ENCODE assay signal across 28 cellular contexts in the genomic region with DNA sequence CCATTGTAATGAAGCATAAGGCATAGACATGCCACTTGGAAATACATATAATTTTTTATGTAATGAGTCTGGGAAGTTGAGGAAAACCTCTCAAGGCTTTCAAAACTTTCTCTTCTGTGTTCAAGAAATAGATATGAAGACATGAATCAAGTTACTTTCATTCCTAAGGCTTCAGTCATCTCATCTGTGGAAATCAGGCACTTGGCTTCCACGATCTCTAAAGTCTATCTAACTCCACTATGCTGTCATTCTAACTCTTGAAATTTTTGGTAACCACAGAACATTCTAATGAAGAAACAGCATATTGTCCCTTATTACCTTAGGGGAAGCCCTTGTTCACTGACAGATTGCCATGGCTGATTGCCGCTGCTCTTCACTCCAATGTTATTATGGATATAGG.
"Had no signal": no experiment of that assay in that cellular context is flagged by ENCODE, and none has a peak within 500 bp of the region (broad histone marks: within the 10 kb centered on the region; RNA-seq: fewer than 3 reads in every experiment).

No MANE protein-coding gene starts in this region.

- H3K27ac ChIP-seq: body of pancreas, breast epithelium, cardiac muscle cell, epithelial cell of prostate, esophagus squamous epithelium had no signal

- DNase-seq: activated CD4-positive, alpha-beta memory T cell treated with anti-CD3 and anti-CD28 coated beads for 36 hours; activated CD4-positive, alpha-beta T cell treated with anti-CD3 and anti-CD28 coated beads for 36 hours; activated CD4-positive, alpha-beta T cell treated with anti-CD3 and anti-CD28 coated beads, Interleukin-2, amount 10 ng/mL, durations not matched to agents 24 days and 14 days; activated CD4-positive, CD25-positive, alpha-beta regulatory T cell; activated CD4-positive, CD25-positive, alpha-beta regulatory T cell treated with anti-CD3 and anti-CD28 coated beads, Interleukin-2, amount 50 U/mL, for 72 hours; activated CD8-positive, alpha-beta memory T cell treated with anti-CD3 and anti-CD28 coated beads, Interleukin-2, amount 50 U/mL, for 48 hours; activated CD8-positive, alpha-beta T cell treated with anti-CD3 and anti-CD28 coated beads, Interleukin-2, amount 10 ng/mL, durations not matched to agents 7 days and 5 days; activated gamma-delta T cell; activated naive CD4-positive, alpha-beta T cell; activated naive CD4-positive, alpha-beta T cell treated with anti-CD3 and anti-CD28 coated beads, Interleukin-2, amount 10 ng/mL, durations not matched to agents 7 days and 5 days; activated naive CD8-positive, alpha-beta T cell treated with anti-CD3 and anti-CD28 coated beads, Interleukin-2, amount 10 ng/mL, durations not matched to agents 7 days and 5 days; activated T-cell treated with anti-CD3 and anti-CD28 coated beads for 4 hours; activated T-cell treated with anti-CD3 and anti-CD28 coated beads, Interleukin-2, amount 50 U/mL, for 24 hours; activated T-cell treated with anti-CD3 and anti-CD28 coated beads, Interleukin-2, amount 50 U/mL, for 72 hours; amniotic stem cell; anterior cingulate cortex; body of pancreas; cortex of kidney; effector CD8-positive, alpha-beta T cell; esophagus squamous epithelium; foreskin fibroblast; head of caudate nucleus; T-helper 2 cell had no signal

- H3K36me3 ChIP-seq: breast epithelium, cardiac muscle cell, esophagus squamous epithelium had no signal

- H3K9me3 Mint-ChIP-seq: activated CD4-positive, alpha-beta T cell treated with anti-CD3 and anti-CD28 coated beads, Interleukin-2, amount 10 ng/mL, durations not matched to agents 24 days and 14 days had no signal

- ATAC-seq: activated CD4-positive, alpha-beta T cell treated with anti-CD3 and anti-CD28 coated beads for 36 hours; activated CD8-positive, alpha-beta T cell treated with anti-CD3 and anti-CD28 coated beads, Interleukin-2, amount 10 ng/mL, durations not matched to agents 7 days and 5 days; activated naive CD4-positive, alpha-beta T cell treated with anti-CD3 and anti-CD28 coated beads, Interleukin-2, amount 50 U/mL, for 72 hours; activated T-cell treated with anti-CD3 and anti-CD28 coated beads, Interleukin-2, amount 50 U/mL, for 72 hours; body of pancreas had no signal

- H3K27me3 ChIP-seq: body of pancreas, breast epithelium, cardiac muscle cell, esophagus squamous epithelium had no signal

- H3K36me3 Mint-ChIP-seq: activated CD4-positive, alpha-beta memory T cell treated with anti-CD3 and anti-CD28 coated beads for 36 hours; activated naive CD4-positive, alpha-beta T cell treated with anti-CD3 and anti-CD28 coated beads, Interleukin-2, amount 10 ng/mL, durations not matched to agents 7 days and 5 days; activated naive CD4-positive, alpha-beta T cell treated with anti-CD3 and anti-CD28 coated beads, Interleukin-2, amount 50 U/mL, for 72 hours; activated naive CD8-positive, alpha-beta T cell treated with anti-CD3 and anti-CD28 coated beads, Interleukin-2, amount 10 ng/mL, durations not matched to agents 7 days and 5 days had no signal

- H3K4me1 Mint-ChIP-seq: activated CD4-positive, alpha-beta T cell treated with anti-CD3 and anti-CD28 coated beads for 36 hours; activated CD4-positive, alpha-beta T cell treated with anti-CD3 and anti-CD28 coated beads, Interleukin-2, amount 10 ng/mL, durations not matched to agents 24 days and 14 days; activated naive CD4-positive, alpha-beta T cell treated with anti-CD3 and anti-CD28 coated beads, Interleukin-2, amount 10 ng/mL, durations not matched to agents 7 days and 5 days; activated naive CD8-positive, alpha-beta T cell treated with anti-CD3 and anti-CD28 coated beads, Interleukin-2, amount 10 ng/mL, durations not matched to agents 7 days and 5 days; central memory CD8-positive, alpha-beta T cell had no signal

- H3K4me3 Mint-ChIP-seq: activated CD4-positive, alpha-beta memory T cell treated with anti-CD3 and anti-CD28 coated beads for 36 hours; activated CD4-positive, alpha-beta T cell treated with anti-CD3 and anti-CD28 coated beads for 36 hours; activated CD4-positive, alpha-beta T cell treated with anti-CD3 and anti-CD28 coated beads, Interleukin-2, amount 10 ng/mL, durations not matched to agents 24 days and 14 days; activated CD8-positive, alpha-beta T cell treated with anti-CD3 and anti-CD28 coated beads, Interleukin-2, amount 10 ng/mL, durations not matched to agents 7 days and 5 days; activated naive CD4-positive, alpha-beta T cell treated with anti-CD3 and anti-CD28 coated beads, Interleukin-2, amount 10 ng/mL, durations not matched to agents 7 days and 5 days; activated naive CD8-positive, alpha-beta T cell treated with anti-CD3 and anti-CD28 coated beads, Interleukin-2, amount 10 ng/mL, durations not matched to agents 7 days and 5 days; activated T-cell treated with anti-CD3 and anti-CD28 coated beads, Interleukin-2, amount 50 U/mL, for 24 hours; activated T-cell treated with anti-CD3 and anti-CD28 coated beads, Interleukin-2, amount 50 U/mL, for 72 hours; central memory CD8-positive, alpha-beta T cell had no signal

- H3K9me3 ChIP-seq: body of pancreas, breast epithelium, esophagus squamous epithelium had no signal

- H3K4me1 ChIP-seq: body of pancreas, breast epithelium, esophagus squamous epithelium had no signal

- H3K27ac Mint-ChIP-seq: activated CD4-positive, alpha-beta memory T cell treated with anti-CD3 and anti-CD28 coated beads for 36 hours; activated CD4-positive, alpha-beta T cell treated with anti-CD3 and anti-CD28 coated beads for 36 hours; activated CD4-positive, alpha-beta T cell treated with anti-CD3 and anti-CD28 coated beads, Interleukin-2, amount 10 ng/mL, durations not matched to agents 24 days and 14 days; activated CD8-positive, alpha-beta T cell treated with anti-CD3 and anti-CD28 coated beads, Interleukin-2, amount 10 ng/mL, durations not matched to agents 7 days and 5 days; activated naive CD4-positive, alpha-beta T cell treated with anti-CD3 and anti-CD28 coated beads, Interleukin-2, amount 10 ng/mL, durations not matched to agents 7 days and 5 days; activated naive CD4-positive, alpha-beta T cell treated with anti-CD3 and anti-CD28 coated beads, Interleukin-2, amount 50 U/mL, for 72 hours; activated naive CD8-positive, alpha-beta T cell treated with anti-CD3 and anti-CD28 coated beads, Interleukin-2, amount 10 ng/mL, durations not matched to agents 7 days and 5 days; activated T-cell treated with anti-CD3 and anti-CD28 coated beads, Interleukin-2, amount 50 U/mL, for 24 hours; activated T-cell treated with anti-CD3 and anti-CD28 coated beads, Interleukin-2, amount 50 U/mL, for 72 hours had no signal

- H3K27me3 Mint-ChIP-seq: activated CD4-positive, alpha-beta memory T cell treated with anti-CD3 and anti-CD28 coated beads for 36 hours; activated CD4-positive, alpha-beta T cell treated with anti-CD3 and anti-CD28 coated beads for 36 hours; activated CD4-positive, alpha-beta T cell treated with anti-CD3 and anti-CD28 coated beads, Interleukin-2, amount 10 ng/mL, durations not matched to agents 24 days and 14 days; activated naive CD4-positive, alpha-beta T cell treated with anti-CD3 and anti-CD28 coated beads, Interleukin-2, amount 10 ng/mL, durations not matched to agents 7 days and 5 days; activated naive CD8-positive, alpha-beta T cell treated with anti-CD3 and anti-CD28 coated beads, Interleukin-2, amount 10 ng/mL, durations not matched to agents 7 days and 5 days; activated T-cell treated with anti-CD3 and anti-CD28 coated beads, Interleukin-2, amount 50 U/mL, for 24 hours; central memory CD8-positive, alpha-beta T cell had no signal

- H3K4me3 ChIP-seq: body of pancreas, breast epithelium, cardiac muscle cell, esophagus squamous epithelium had no signal
